In the genomic region with DNA sequence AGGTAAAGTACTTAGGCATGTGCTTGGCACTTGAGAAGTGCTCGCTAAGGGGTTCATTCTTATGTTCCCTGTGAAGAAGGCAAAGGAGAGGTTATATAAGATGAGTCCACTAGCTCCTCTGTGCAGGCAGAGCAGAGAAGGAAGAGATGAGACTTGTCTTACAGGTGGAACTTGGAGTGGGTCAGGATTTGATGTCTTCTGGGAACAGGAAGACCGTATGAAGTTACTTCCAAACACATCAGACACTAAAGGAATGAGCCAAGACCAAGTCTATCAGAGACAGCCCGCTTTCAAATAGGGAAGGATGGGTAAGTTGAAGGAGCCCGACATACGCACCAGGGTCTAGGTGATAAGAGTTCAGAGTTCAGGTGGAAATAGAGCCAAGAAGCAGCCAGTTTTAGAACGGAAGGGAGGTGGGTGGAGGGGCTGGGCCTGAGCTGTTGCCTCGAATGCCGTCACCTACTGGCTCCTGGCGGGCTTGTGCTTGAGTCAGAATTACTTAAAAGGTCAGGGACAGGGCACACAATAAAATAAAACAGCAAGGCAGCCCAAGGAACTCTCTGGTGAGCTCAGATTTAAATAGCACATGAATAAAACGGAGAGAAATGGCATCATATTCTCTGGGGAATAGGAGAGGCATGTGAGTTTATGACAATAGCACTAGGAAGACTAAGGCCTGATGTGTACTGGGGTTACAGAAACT, we compare ENCODE assay signal across 12 cellular contexts. TPM values are rescaled to one million over a fixed set of nuclear protein-coding genes. Genes with fewer than 3 reads are reported as not detected.
A peak's percentile ranks its signal among the peaks of the same experiment; 100 is the strongest.
DNase-seq lines count a peak whose midpoint lies in the region; ATAC-seq, FAIRE-seq and TF ChIP-seq lines count a peak whose summit lies in the region.
"Had no signal": no experiment of that assay in that cellular context is flagged by ENCODE, and none has a peak within 500 bp of the region (broad histone marks: within the 10 kb centered on the region; RNA-seq: fewer than 3 reads in every experiment).

No MANE protein-coding gene starts in this region.

- H3K27me3 Mint-ChIP-seq in astrocyte (ENCODE audit: low read depth, unreplicated experiment) = peaks cover 49% of the 10 kb centered on the region

- H3K79me2 ChIP-seq in astrocyte (ENCODE audit: insufficient read depth, low read length) = no peaks in the 10 kb centered on the region

- H3K9me3 ChIP-seq in astrocyte (ENCODE audit: insufficient read depth, low read depth, low read length) (no peaks in the 10 kb centered on the region), heart right ventricle (no peaks in the 10 kb centered on the region), tibial artery (no peaks in the 10 kb centered on the region)

- H3K27ac ChIP-seq in astrocyte (ENCODE audit: low read depth, low read length) (peak overlapping the region; percentile 99), heart right ventricle (peak overlapping the region in 7 of 10 donors; percentile 6 to 64 (median 27)), tibial artery (peak overlapping the region; percentile 28 to 33)

- peak; percentile 93 for FAIRE-seq in astrocyte (lab: Jason Lieb, UNC)

- WGBS in heart right ventricle, 2 donors = 55 to 57% methylated on average over 10 of the region's 10 CpGs

- H3K36me3 Mint-ChIP-seq in astrocyte (ENCODE audit: low read depth, unreplicated experiment) = no peaks in the 10 kb centered on the region

- peak; percentile 83 to 97 (median 92) for ATAC-seq in heart right ventricle
- ATAC-seq in HG03571 (IDR thresholded peaks at IDR 0.05; ENCODE audit: unreplicated experiment) = no peak
- ATAC-seq in GM21526 (IDR thresholded peaks at IDR 0.05; ENCODE audit: low FRiP score, unreplicated experiment) = no peak

- no peak overlapping the region for H2AFZ ChIP-seq in astrocyte (ENCODE audit: low read depth, low read length)

- H3K27ac Mint-ChIP-seq in astrocyte (ENCODE audit: unreplicated experiment) = no peak overlapping the region
- H3K27ac Mint-ChIP-seq: activated CD4-positive, alpha-beta T cell treated with anti-CD3 and anti-CD28 coated beads, Interleukin-2, amount 10 ng/mL, durations not matched to agents 24 days and 14 days; naive B cell had no signal

- H3K4me1 ChIP-seq in astrocyte (ENCODE audit: insufficient read depth, low read length) (peaks cover 32% of the 10 kb centered on the region), heart right ventricle (peaks cover 0 to 19% (median 12%) of the 10 kb centered on the region in 9 donors), tibial artery (peaks cover 0 to 19% (median 8%) of the 10 kb centered on the region in 4 donors)

- TF ChIP-seq CTCF in astrocyte (IDR thresholded peaks at IDR 0.05; ENCODE audit: insufficient read depth, low read depth, low read length) = no peak
- TF ChIP-seq CTCF in heart right ventricle (IDR thresholded peaks at IDR 0.05) = no peak
- TF ChIP-seq CTCF in tibial artery (IDR thresholded peaks at IDR 0.05) = no peak

- peak overlapping the region; percentile 77 for H3K9ac ChIP-seq in astrocyte (ENCODE audit: low read length)

- peak; percentile 75 for DNase-seq in H4 (ENCODE audit: low spot score)
- peak; percentile 90 for DNase-seq in astrocyte (ENCODE audit: low read depth)
- DNase-seq in heart right ventricle = peak; percentile 39 to 62
- peak; percentile 64 to 77 for DNase-seq in tibial artery
- no peak for DNase-seq in activated T-cell treated with anti-CD3 and anti-CD28 coated beads, Interleukin-2, amount 50 U/mL, for 1 hour
- DNase-seq: activated CD4-positive, alpha-beta T cell treated with anti-CD3 and anti-CD28 coated beads, Interleukin-2, amount 10 ng/mL, durations not matched to agents 24 days and 14 days; activated naive CD4-positive, alpha-beta T cell treated with Interleukin-2 at 50 U/mL for 16 hours; naive B cell; NCI-H748 treated with DMSO at 0.1 percent for 48 hours; SW 1271 had no signal

- H3K27me3 ChIP-seq in astrocyte (ENCODE audit: insufficient read depth, low read length) (no peaks in the 10 kb centered on the region), heart right ventricle (no peaks in the 10 kb centered on the region), tibial artery (no peaks in the 10 kb centered on the region)

- intact Hi-C loops in heart right ventricle (cut with DNase I) (no loop called here), tibial artery (cut with DNase I; ENCODE audit: low total_unique reads) (no loop called here)

- peaks cover 10% of the 10 kb centered on the region for H3K9me3 Mint-ChIP-seq in astrocyte (ENCODE audit: unreplicated experiment)
- H3K9me3 Mint-ChIP-seq: activated CD4-positive, alpha-beta T cell treated with anti-CD3 and anti-CD28 coated beads, Interleukin-2, amount 10 ng/mL, durations not matched to agents 24 days and 14 days had no signal

- no peaks in the 10 kb centered on the region for H3K4me1 Mint-ChIP-seq in astrocyte (ENCODE audit: low read depth, unreplicated experiment)
- H3K4me1 Mint-ChIP-seq: naive B cell had no signal

- peak overlapping the region; percentile 64 for H3K4me2 ChIP-seq in astrocyte (ENCODE audit: low read length)

- H3K4me3 ChIP-seq in astrocyte (ENCODE audit: insufficient read depth, low read depth, low read length) (no peak overlapping the region), heart right ventricle (no peak overlapping the region), tibial artery (no peak overlapping the region)

- H3K36me3 ChIP-seq in astrocyte (ENCODE audit: insufficient read depth, low read length) (no peaks in the 10 kb centered on the region), heart right ventricle (no peaks in the 10 kb centered on the region), tibial artery (no peaks in the 10 kb centered on the region)

- no peak overlapping the region for H3K4me3 Mint-ChIP-seq in astrocyte (ENCODE audit: unreplicated experiment)
- H3K4me3 Mint-ChIP-seq: activated CD4-positive, alpha-beta T cell treated with anti-CD3 and anti-CD28 coated beads, Interleukin-2, amount 10 ng/mL, durations not matched to agents 24 days and 14 days; naive B cell had no signal

- H4K20me1 ChIP-seq in astrocyte (ENCODE audit: insufficient read depth, low read length) = no peaks in the 10 kb centered on the region

RNA-seq across cellular contexts. Expression of a gene that starts 56.1 kb away (rescaled TPM):
- 47.3 and 50.3 TPM in 2 replicates for total RNA-seq in H4 (2014; rRNA removed; shearing (Covaris generic))
- total RNA-seq in astrocyte = 81.9 and 83.8 TPM in 2 replicates
- 10 to 100 TPM; 25.5 to 48.7 (median 31.5) TPM for total RNA-seq in heart right ventricle
- 10 to 100 TPM; 13.2 to 22.5 TPM for polyA plus RNA-seq in heart right ventricle

Comparison
In these comparisons a context has a peak if more than half of its experiments do, and no peak if none do; other contexts are left out.
1. H3K27ac ChIP-seq: peak in every context shown above with its lines; median percentile 99 in astrocyte; 30 in tibial artery; 27 in heart right ventricle.
2. ATAC-seq: peak in heart right ventricle (8 of 8); none in HG03571 (single experiment) and GM21526 (single experiment).